ENCODE assay signal across 15 cellular contexts in genomic region chr11:125609545-125609944, GRCh38.
"Had no signal": no experiment of that assay in that cellular context is flagged by ENCODE, and none has a peak within 500 bp of the region (broad histone marks: within the 10 kb centered on the region; RNA-seq: fewer than 3 reads in every experiment).

No MANE protein-coding gene starts in this region.

- DNase-seq: colonic mucosa; dermis blood vessel endothelial cell; endodermal cell; foreskin melanocyte; head of caudate nucleus; left colon; naive thymus-derived CD4-positive, alpha-beta T cell; small intestine; stimulated activated CD4-positive, alpha-beta T cell treated with anti-CD3 and anti-CD28 coated beads, Interleukin-12 subunit alpha, Interleukin-12 subunit beta, amount 100 ng/mL, for 4 hours; stimulated activated CD4-positive, alpha-beta T cell treated with anti-CD3 and anti-CD28 coated beads, Interleukin-2, amount 100 ng/mL, for 48 hours; stimulated activated naive CD4-positive, alpha-beta T cell treated with Interleukin-2 at 50 U/mL for 16 hours; trophoblast cell had no signal

- H3K9me3 ChIP-seq: colonic mucosa, right atrium auricular region had no signal

- H3K79me2 ChIP-seq: hepatocyte had no signal

- H3K9me3 Mint-ChIP-seq: endodermal cell; naive thymus-derived CD4-positive, alpha-beta T cell; neural crest cell had no signal

- H3K4me3 Mint-ChIP-seq: endodermal cell; naive thymus-derived CD4-positive, alpha-beta T cell; neural crest cell had no signal

- H3K4me1 Mint-ChIP-seq: endodermal cell, neural crest cell had no signal

- H3K27me3 Mint-ChIP-seq: naive thymus-derived CD4-positive, alpha-beta T cell had no signal

- H3K4me3 ChIP-seq: colonic mucosa, hepatocyte, right atrium auricular region had no signal

- ATAC-seq: left colon; naive thymus-derived CD4-positive, alpha-beta T cell had no signal

- H3K27me3 ChIP-seq: colonic mucosa, hepatocyte, right atrium auricular region had no signal

- H3K4me1 ChIP-seq: colonic mucosa, right atrium auricular region had no signal

- FAIRE-seq: small intestine had no signal

- H3K27ac ChIP-seq: colonic mucosa, hepatocyte, right atrium auricular region had no signal

- H3K4me2 ChIP-seq: hepatocyte had no signal

- H3K27ac Mint-ChIP-seq: endodermal cell had no signal

- H2AFZ ChIP-seq: hepatocyte had no signal
